In genomic region chr11:66438504-66439466, GRCh38 we compare ENCODE assay signal across 1 cellular context.
TF ChIP-seq lines count a peak whose summit lies in the region.

Gene MRPL11, minus strand, starts transcription at chr11:66438848. Its CDS starts 94 bp downstream, at chr11:66438754.

TF ChIP-seq in K562, 482 proteins besides CTCF, POLR2A, EP300 and RAD21 (continued from another document):
- TF ChIP-seq ZNF592 (IDR thresholded peaks at IDR 0.05) (peak; percentile 23; the same call in 1 of the 2 replicates), CEBPB (tag; IDR thresholded peaks at IDR 0.05) (no peak), CBX3 (IDR thresholded peaks at IDR 0.05; ENCODE audit: borderline replicate concordance in 1 of 2, low read length in 2 of 2) (peak in 1 of 2 experiments; percentile 31; a peak in 2 of 3 replicates), SAP30 (IDR thresholded peaks at IDR 0.05; ENCODE audit: borderline replicate concordance, insufficient read depth, low read depth, low read length, poor library complexity, severe bottlenecking) (peak; percentile 90), MITF (IDR thresholded peaks at IDR 0.05) (no peak), RNF2 (IDR thresholded peaks at IDR 0.05) (no peak), EP400 (IDR thresholded peaks at IDR 0.05) (peak; percentile 81), SP1 (CRISPR knock-in tag; IDR thresholded peaks at IDR 0.05) (peak; percentile 89), SIX5 (IDR thresholded peaks at IDR 0.05; ENCODE audit: borderline replicate concordance in 1 of 2, insufficient read depth in 1 of 2, low read depth in 1 of 2, low read length in 2 of 2) (peak; percentile 74 to 90; a peak in 3 of 4 replicates), RBBP5 (IDR thresholded peaks at IDR 0.05; ENCODE audit: borderline replicate concordance, insufficient read depth, low read length, poor library complexity, severe bottlenecking) (peak; percentile 95), ZNF12 (CRISPR knock-in tag; IDR thresholded peaks at IDR 0.05) (no peak), KLF16 (IDR thresholded peaks at IDR 0.05) (0 out of 2 replicates have a peak, but pooled peaks have one; percentile 41), ILF3 (IDR thresholded peaks at IDR 0.05; ENCODE audit: borderline replicate concordance) (no peak), STAT6 (CRISPR knock-in tag; IDR thresholded peaks at IDR 0.05) (peak; percentile 92), E2F1 (CRISPR knock-in tag; IDR thresholded peaks at IDR 0.05) (peak; percentile 52; the same call in 1 of the 2 replicates), TRIM28 (IDR thresholded peaks at IDR 0.05) (peak; percentile 48; the same call in 1 of the 2 replicates), CBX1 (IDR thresholded peaks at IDR 0.05; ENCODE audit: low read depth) (0 out of 2 replicates have a peak, but pooled peaks have one; percentile 16), CGGBP1 (CRISPR knock-in tag; IDR thresholded peaks at IDR 0.05) (no peak), CAMTA2 (CRISPR knock-in tag; conservative IDR thresholded peaks at IDR 0.05) (no peak), ZNF175 (CRISPR knock-in tag; IDR thresholded peaks at IDR 0.05; ENCODE audit: low read depth) (peak; percentile 22; the same call in 1 of the 2 replicates), CREB3L1 (IDR thresholded peaks at IDR 0.05; ENCODE audit: borderline replicate concordance, low read depth) (peak; percentile 93), HCFC1 (IDR thresholded peaks at IDR 0.05; ENCODE audit: low read depth, low read length) (peak; percentile 98), LEF1 (IDR thresholded peaks at IDR 0.05) (no peak), CTCFL (IDR thresholded peaks at IDR 0.05; ENCODE audit: borderline replicate concordance, insufficient read depth, low read depth, low read length, poor library complexity, severe bottlenecking) (peak; percentile 80), KDM2B (CRISPR knock-in tag; IDR thresholded peaks at IDR 0.05) (no peak), HMG20A (CRISPR knock-in tag; conservative IDR thresholded peaks at IDR 0.05) (no peak), DDX20 (tag; IDR thresholded peaks at IDR 0.05; ENCODE audit: low read depth) (no peak), DEAF1 (CRISPR knock-in tag; IDR thresholded peaks at IDR 0.05) (peak; percentile 21; the same call in 1 of the 2 replicates), ZNF184 (CRISPR knock-in tag; IDR thresholded peaks at IDR 0.05) (no peak), FOXJ3 (CRISPR knock-in tag; IDR thresholded peaks at IDR 0.05) (no peak)
